18 cellular contexts compared by ENCODE assay signal in genomic region chr4:21795091-21795490, GRCh38.
DNase-seq lines count a peak whose midpoint lies in the region; ATAC-seq and TF ChIP-seq lines count a peak whose summit lies in the region.
"Had no signal": no experiment of that assay in that cellular context is flagged by ENCODE, and none has a peak within 500 bp of the region (broad histone marks: within the 10 kb centered on the region; RNA-seq: fewer than 3 reads in every experiment).

No MANE protein-coding gene starts in this region.

- CTCF ChIA-PET in naive thymus-derived CD4-positive, alpha-beta T cell (lab: Charles Lee): no interaction called here

- no peak for TF ChIP-seq CTCF in brain microvascular endothelial cell (IDR thresholded peaks at IDR 0.05; ENCODE audit: low read depth, low read length, missing control alignments)
- TF ChIP-seq CTCF in testis (IDR thresholded peaks at IDR 0.05): no peak

- H3K4me1 ChIP-seq in naive thymus-derived CD4-positive, alpha-beta T cell (ENCODE audit: control insufficient read depth in 2 of 2, insufficient read depth in 2 of 2, low read length in 2 of 2): no peaks in the 10 kb centered on the region
- H3K4me1 ChIP-seq in testis: no peaks in the 10 kb centered on the region
- H3K4me1 ChIP-seq: Caco-2, lower lobe of right lung, uterus had no signal

- no peak overlapping the region for H3K27ac ChIP-seq in brain microvascular endothelial cell
- H3K27ac ChIP-seq in naive thymus-derived CD4-positive, alpha-beta T cell (ENCODE audit: low read depth, low read length): no peak overlapping the region
- H3K27ac ChIP-seq in testis: no peak overlapping the region
- H3K27ac ChIP-seq: lower lobe of right lung, uterus had no signal

- peak; percentile 69 for ATAC-seq in naive thymus-derived CD4-positive, alpha-beta T cell
- ATAC-seq in GM21576 (IDR thresholded peaks at IDR 0.05; ENCODE audit: unreplicated experiment): no peak
- ATAC-seq: lower lobe of right lung had no signal

- peak; percentile 2 for DNase-seq in activated CD4-positive, alpha-beta T cell treated with anti-CD3 and anti-CD28 coated beads for 48 hours
- no peak for DNase-seq in activated CD4-positive, alpha-beta T cell treated with anti-CD3 and anti-CD28 coated beads, Interleukin-2, amount 10 ng/mL, durations not matched to agents 24 days and 14 days
- DNase-seq in NCI-H226: peak; percentile 40
- DNase-seq in brain microvascular endothelial cell: peak; percentile 55
- DNase-seq in naive thymus-derived CD4-positive, alpha-beta T cell: peak in 2 of 9 donors; percentile 27 to 35
- no peak for DNase-seq in testis
- no peak for DNase-seq in amygdala (lab: John Stamatoyannopoulos, UW)
- DNase-seq: activated B cell treated with CpG ODN at 0.5 μM for 24 hours; activated naive CD4-positive, alpha-beta T cell treated with anti-CD3 and anti-CD28 coated beads, Interleukin-2, amount 50 U/mL, for 16 hours; activated T-cell treated with anti-CD3 and anti-CD28 coated beads, Interleukin-2, amount 50 U/mL, for 48 hours; Caco-2; foreskin melanocyte; kidney; lower lobe of right lung; NCI-H2029; NCI-H446; uterus had no signal

- H3K4me3 ChIP-seq in brain microvascular endothelial cell (ENCODE audit: low read depth, low read length) (no peak overlapping the region), testis (no peak overlapping the region)
- H3K4me3 ChIP-seq in naive thymus-derived CD4-positive, alpha-beta T cell (ENCODE audit: low read length): no peak overlapping the region
- H3K4me3 ChIP-seq: lower lobe of right lung, uterus had no signal

- H3K9me3 Mint-ChIP-seq in activated CD4-positive, alpha-beta T cell treated with anti-CD3 and anti-CD28 coated beads, Interleukin-2, amount 10 ng/mL, durations not matched to agents 24 days and 14 days: no peaks in the 10 kb centered on the region
- H3K9me3 Mint-ChIP-seq in naive thymus-derived CD4-positive, alpha-beta T cell: peaks cover 0 to 2% (median 0%) of the 10 kb centered on the region in 11 donors
- H3K9me3 Mint-ChIP-seq: activated B cell treated with CpG ODN at 0.5 μM for 24 hours had no signal

- H3K36me3 Mint-ChIP-seq in activated CD4-positive, alpha-beta T cell treated with anti-CD3 and anti-CD28 coated beads, Interleukin-2, amount 10 ng/mL, durations not matched to agents 24 days and 14 days (ENCODE audit: low read depth): no peaks in the 10 kb centered on the region
- H3K36me3 Mint-ChIP-seq in naive thymus-derived CD4-positive, alpha-beta T cell: no peaks in the 10 kb centered on the region

- in situ Hi-C loops in brain microvascular endothelial cell (cut with HindIII; ENCODE audit: low pct_ligation_motif_present, low sequenced_read_pairs): loop anchor here (25.0 kb wide), 1 partner anchor 592 kb away; no protein-coding TSS in a partner anchor

- intact Hi-C loops in activated CD4-positive, alpha-beta T cell treated with anti-CD3 and anti-CD28 coated beads, Interleukin-2, amount 10 ng/mL, durations not matched to agents 24 days and 14 days (cut with micrococcal nuclease): no loop called here
- intact Hi-C loops in naive thymus-derived CD4-positive, alpha-beta T cell (cut with micrococcal nuclease): no loop called here
- intact Hi-C loops in testis (cut with DNase I; ENCODE audit: low total_unique reads): no loop called here

- no peaks in the 10 kb centered on the region for H3K9me3 ChIP-seq in naive thymus-derived CD4-positive, alpha-beta T cell (ENCODE audit: control insufficient read depth in 2 of 3, low read length in 3 of 3)
- no peaks in the 10 kb centered on the region for H3K9me3 ChIP-seq in testis
- H3K9me3 ChIP-seq: lower lobe of right lung, uterus had no signal

- H3K27me3 ChIP-seq in brain microvascular endothelial cell (replicated peaks) (no peaks in the 10 kb centered on the region), testis (no peaks in the 10 kb centered on the region)
- no peaks in the 10 kb centered on the region for H3K27me3 ChIP-seq in naive thymus-derived CD4-positive, alpha-beta T cell (ENCODE audit: control insufficient read depth in 2 of 2, insufficient read depth in 2 of 2, low read length in 2 of 2)
- H3K27me3 ChIP-seq: uterus had no signal

- H3K36me3 ChIP-seq in brain microvascular endothelial cell (replicated peaks): no peaks in the 10 kb centered on the region
- no peaks in the 10 kb centered on the region for H3K36me3 ChIP-seq in naive thymus-derived CD4-positive, alpha-beta T cell (ENCODE audit: control insufficient read depth in 2 of 3, insufficient read depth in 3 of 3, low read length in 3 of 3)
- H3K36me3 ChIP-seq in testis (ENCODE audit: low read depth, missing control alignments): no peaks in the 10 kb centered on the region
- H3K36me3 ChIP-seq: lower lobe of right lung, uterus had no signal

- H3K27me3 Mint-ChIP-seq in activated CD4-positive, alpha-beta T cell treated with anti-CD3 and anti-CD28 coated beads, Interleukin-2, amount 10 ng/mL, durations not matched to agents 24 days and 14 days: no peaks in the 10 kb centered on the region
- no peaks in the 10 kb centered on the region for H3K27me3 Mint-ChIP-seq in naive thymus-derived CD4-positive, alpha-beta T cell
- H3K27me3 Mint-ChIP-seq: activated B cell treated with CpG ODN at 0.5 μM for 24 hours had no signal

- no peak for TF ChIP-seq POLR2A in testis (IDR thresholded peaks at IDR 0.05)

- no peak overlapping the region for H3K27ac Mint-ChIP-seq in activated CD4-positive, alpha-beta T cell treated with anti-CD3 and anti-CD28 coated beads, Interleukin-2, amount 10 ng/mL, durations not matched to agents 24 days and 14 days
- peak overlapping the region in 1 of 9 donors; percentile 16 for H3K27ac Mint-ChIP-seq in naive thymus-derived CD4-positive, alpha-beta T cell
- H3K27ac Mint-ChIP-seq: activated B cell treated with CpG ODN at 0.5 μM for 24 hours had no signal

- H3K4me1 Mint-ChIP-seq in activated CD4-positive, alpha-beta T cell treated with anti-CD3 and anti-CD28 coated beads, Interleukin-2, amount 10 ng/mL, durations not matched to agents 24 days and 14 days: no peaks in the 10 kb centered on the region
- H3K4me1 Mint-ChIP-seq in naive thymus-derived CD4-positive, alpha-beta T cell: peaks cover 0 to 2% (median 0%) of the 10 kb centered on the region in 7 donors
- H3K4me1 Mint-ChIP-seq: activated B cell treated with CpG ODN at 0.5 μM for 24 hours had no signal

- 82 to 85% methylated on average over 9 of the region's 9 CpGs for WGBS in testis, 2 donors

- H3K4me3 Mint-ChIP-seq in activated CD4-positive, alpha-beta T cell treated with anti-CD3 and anti-CD28 coated beads, Interleukin-2, amount 10 ng/mL, durations not matched to agents 24 days and 14 days: no peak overlapping the region
- no peak overlapping the region for H3K4me3 Mint-ChIP-seq in naive thymus-derived CD4-positive, alpha-beta T cell
- H3K4me3 Mint-ChIP-seq: activated B cell treated with CpG ODN at 0.5 μM for 24 hours had no signal

- POLR2A ChIA-PET in naive thymus-derived CD4-positive, alpha-beta T cell (lab: Charles Lee): no interaction called here

Comparison
In these comparisons a context has a peak if more than half of its experiments do, and no peak if none do; other contexts are left out.
1. DNase-seq: peak in activated CD4-positive, alpha-beta T cell treated with anti-CD3 and anti-CD28 coated beads for 48 hours (single experiment), NCI-H226 (single experiment) and brain microvascular endothelial cell (single experiment); none in activated CD4-positive, alpha-beta T cell treated with anti-CD3 and anti-CD28 coated beads, Interleukin-2, amount 10 ng/mL, durations not matched to agents 24 days and 14 days (single experiment), testis (single experiment) and amygdala (0 of 56).